15 cellular contexts compared by ENCODE assay signal in genomic region chr10:124628676-124629021, GRCh38.
DNase-seq lines count a peak whose midpoint lies in the region; ATAC-seq and TF ChIP-seq lines count a peak whose summit lies in the region.
"Had no signal": no experiment of that assay in that cellular context is flagged by ENCODE, and none has a peak within 500 bp of the region (broad histone marks: within the 10 kb centered on the region; RNA-seq: fewer than 3 reads in every experiment).

No MANE protein-coding gene starts in this region.

- 73% methylated on average over 9 of the region's 9 CpGs for WGBS in heart right ventricle, 2 donors
- WGBS in sigmoid colon, 2 donors = 79 to 89% methylated on average over 9 of the region's 9 CpGs

- intact Hi-C loops in heart right ventricle (cut with DNase I) = loop anchor here in 5 of 10 donors (1.0 to 5.0 kb wide), 6 partner anchors 41 to 114 kb away; partner anchors contain the start of gene FAM53B (in 1 of the 5)
- intact Hi-C loops in left cardiac atrium (cut with DNase I) = loop anchor here (5.0 to 10.0 kb wide), 2 partner anchors 44 to 84 kb away; no protein-coding TSS in a partner anchor
- intact Hi-C loops in sigmoid colon (cut with DNase I) = no loop called here
- intact Hi-C loops in uterus (cut with DNase I; ENCODE audit: low total_unique reads) = loop anchor here (10.0 kb wide), 1 partner anchor 94 kb away; no protein-coding TSS in a partner anchor

- peaks cover 13% of the 10 kb centered on the region for H3K36me3 Mint-ChIP-seq in central memory CD8-positive, alpha-beta T cell (ENCODE audit: insufficient read depth)
- H3K36me3 Mint-ChIP-seq in nephron progenitor cell (ENCODE audit: low read depth) = peaks cover 5% of the 10 kb centered on the region
- H3K36me3 Mint-ChIP-seq: WTC11 had no signal

- H3K4me3 Mint-ChIP-seq in central memory CD8-positive, alpha-beta T cell = peak overlapping the region; percentile 25
- H3K4me3 Mint-ChIP-seq in nephron progenitor cell = no peak overlapping the region
- H3K4me3 Mint-ChIP-seq: WTC11 had no signal

- ATAC-seq in heart right ventricle (no peak), left cardiac atrium (no peak)
- no peak for ATAC-seq in central memory CD8-positive, alpha-beta T cell (replicated peaks; ENCODE audit: extremely low read depth, poor library complexity, severe bottlenecking)
- ATAC-seq: GM12878, mucosa of descending colon, WTC11 had no signal

- peak overlapping the region; percentile 76 for H3K27ac Mint-ChIP-seq in central memory CD8-positive, alpha-beta T cell (ENCODE audit: low read depth)
- no peak overlapping the region for H3K27ac Mint-ChIP-seq in nephron progenitor cell

- DNase-seq in heart right ventricle (no peak), left cardiac atrium (no peak), sigmoid colon (no peak), uterus (no peak), nephron progenitor cell (no peak), T-helper 1 cell (no peak), activated gamma-delta T cell treated with Interleukin-2 at 50 U/mL for 16 hours (no peak)
- DNase-seq in central memory CD8-positive, alpha-beta T cell (ENCODE audit: low spot score in 2 of 2) = no peak
- DNase-seq: amniotic stem cell, GOT3, mucosa of descending colon, NCI-H748 treated with DMSO at 0.1 percent for 48 hours, ovary had no signal

- H3K4me1 ChIP-seq in heart right ventricle (peaks cover 53 to 95% (median 93%) of the 10 kb centered on the region in 9 donors), sigmoid colon (peaks cover 0 to 80% (median 48%) of the 10 kb centered on the region in 4 donors), uterus (peaks cover 0 to 19% of the 10 kb centered on the region in 2 donors)

- no peaks in the 10 kb centered on the region for H3K27me3 ChIP-seq in heart right ventricle
- H3K27me3 ChIP-seq in sigmoid colon = no peaks in the 10 kb centered on the region
- no peaks in the 10 kb centered on the region for H3K27me3 ChIP-seq in uterus
- H3K27me3 ChIP-seq: ovary had no signal

- H3K27ac ChIP-seq in heart right ventricle (peak overlapping the region in 9 of 10 donors; percentile 10 to 76 (median 55)), sigmoid colon (peak overlapping the region; percentile 21 to 59 (median 36)), uterus (peak overlapping the region; percentile 40 to 47)

- H3K36me3 ChIP-seq in heart right ventricle (peaks cover 0 to 6% (median 0%) of the 10 kb centered on the region in 9 donors), sigmoid colon (no peaks in the 10 kb centered on the region), uterus (no peaks in the 10 kb centered on the region)
- H3K36me3 ChIP-seq: ovary had no signal

- H3K27me3 Mint-ChIP-seq in central memory CD8-positive, alpha-beta T cell = no peaks in the 10 kb centered on the region
- H3K27me3 Mint-ChIP-seq in nephron progenitor cell (ENCODE audit: low read depth, poor library complexity) = peaks cover 4% of the 10 kb centered on the region

- H3K4me1 Mint-ChIP-seq in central memory CD8-positive, alpha-beta T cell = peaks cover 65% of the 10 kb centered on the region
- H3K4me1 Mint-ChIP-seq in nephron progenitor cell = peaks cover 59% of the 10 kb centered on the region

- H3K9me3 ChIP-seq in heart right ventricle (no peaks in the 10 kb centered on the region), sigmoid colon (no peaks in the 10 kb centered on the region), uterus (no peaks in the 10 kb centered on the region)
- H3K9me3 ChIP-seq: mucosa of descending colon, ovary had no signal

- TF ChIP-seq EP300 in sigmoid colon (IDR thresholded peaks at IDR 0.05) = no peak

- no peaks in the 10 kb centered on the region for H3K9me3 Mint-ChIP-seq in central memory CD8-positive, alpha-beta T cell
- H3K9me3 Mint-ChIP-seq in nephron progenitor cell = peaks cover 3% of the 10 kb centered on the region
- H3K9me3 Mint-ChIP-seq: WTC11 had no signal

- TF ChIP-seq CTCF in heart right ventricle (IDR thresholded peaks at IDR 0.05) = no peak
- TF ChIP-seq CTCF in sigmoid colon (IDR thresholded peaks at IDR 0.05) = no peak
- TF ChIP-seq CTCF in uterus (IDR thresholded peaks at IDR 0.05) = no peak
- no peak for TF ChIP-seq CTCF in nephron progenitor cell (IDR thresholded peaks at IDR 0.05)

- TF ChIP-seq POLR2A in sigmoid colon (IDR thresholded peaks at IDR 0.05) (no peak), uterus (IDR thresholded peaks at IDR 0.05) (no peak)

- no peak overlapping the region for H3K4me3 ChIP-seq in heart right ventricle
- no peak overlapping the region for H3K4me3 ChIP-seq in sigmoid colon
- no peak overlapping the region for H3K4me3 ChIP-seq in uterus
- H3K4me3 ChIP-seq: GM12878, mucosa of descending colon, ovary had no signal
